Comparison of ENCODE assay signal across 1 cellular context in the genomic region with DNA sequence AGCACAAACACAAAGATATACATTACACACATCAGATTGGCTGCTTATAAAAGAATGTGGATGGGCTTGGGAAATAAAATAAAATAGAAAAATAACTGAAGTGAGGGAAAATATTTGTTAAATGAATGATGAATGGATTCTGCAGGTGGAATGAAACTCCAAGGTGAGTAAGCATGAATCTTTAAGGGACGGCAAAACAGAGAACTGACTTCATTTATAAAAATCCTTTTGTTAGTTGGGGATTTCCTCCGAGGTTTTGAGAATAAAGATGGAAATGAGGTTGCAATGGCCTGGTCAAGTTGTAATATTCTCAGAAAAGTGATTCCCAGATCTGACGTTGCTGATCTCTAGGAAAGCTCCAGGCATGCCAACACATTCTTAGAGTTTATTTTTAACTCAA.
TF ChIP-seq lines count a peak whose summit lies in the region.

No MANE protein-coding gene starts in this region.

TF ChIP-seq in GM12878, 131 proteins besides CTCF, POLR2A, EP300 and RAD21 (continued from another document):
- TF ChIP-seq CHD2 (IDR thresholded peaks at IDR 0.05; ENCODE audit: borderline replicate concordance, low read depth, low read length) (no peak), IKZF1 (conservative IDR thresholded peaks at IDR 0.05) (peak; percentile 58), SIX5 (IDR thresholded peaks at IDR 0.05; ENCODE audit: low read depth, low read length, severe bottlenecking) (no peak), ZNF24 (IDR thresholded peaks at IDR 0.05) (no peak), NFIC (IDR thresholded peaks at IDR 0.05; ENCODE audit: low read depth, low read length) (peak; percentile 58; the same call in 1 of the 2 replicates), FOXK2 (IDR thresholded peaks at IDR 0.05) (no peak), MYB (IDR thresholded peaks at IDR 0.05; ENCODE audit: borderline replicate concordance, low read depth, low read length) (no peak), HCFC1 (IDR thresholded peaks at IDR 0.05; ENCODE audit: low read length) (no peak), JUNB (IDR thresholded peaks at IDR 0.05) (peak; percentile 8; the same call in 1 of the 2 replicates), ETV6 (conservative IDR thresholded peaks at IDR 0.05 in 1 of 2, IDR thresholded peaks at IDR 0.05 in 1 of 2; ENCODE audit: borderline replicate concordance in 1 of 2, low read depth in 1 of 2) (no peak)
- TF ChIP-seq, protein P1, sequence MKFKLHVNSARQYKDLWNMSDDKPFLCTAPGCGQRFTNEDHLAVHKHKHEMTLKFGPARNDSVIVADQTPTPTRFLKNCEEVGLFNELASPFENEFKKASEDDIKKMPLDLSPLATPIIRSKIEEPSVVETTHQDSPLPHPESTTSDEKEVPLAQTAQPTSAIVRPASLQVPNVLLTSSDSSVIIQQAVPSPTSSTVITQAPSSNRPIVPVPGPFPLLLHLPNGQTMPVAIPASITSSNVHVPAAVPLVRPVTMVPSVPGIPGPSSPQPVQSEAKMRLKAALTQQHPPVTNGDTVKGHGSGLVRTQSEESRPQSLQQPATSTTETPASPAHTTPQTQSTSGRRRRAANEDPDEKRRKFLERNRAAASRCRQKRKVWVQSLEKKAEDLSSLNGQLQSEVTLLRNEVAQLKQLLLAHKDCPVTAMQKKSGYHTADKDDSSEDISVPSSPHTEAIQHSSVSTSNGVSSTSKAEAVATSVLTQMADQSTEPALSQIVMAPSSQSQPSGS (IDR thresholded peaks at IDR 0.05; ENCODE audit: low read length) = no peak
TF ChIP-seq in GM12878: peak in this region for 5.
